ENCODE assay signal across 1 cellular context in the genomic region with DNA sequence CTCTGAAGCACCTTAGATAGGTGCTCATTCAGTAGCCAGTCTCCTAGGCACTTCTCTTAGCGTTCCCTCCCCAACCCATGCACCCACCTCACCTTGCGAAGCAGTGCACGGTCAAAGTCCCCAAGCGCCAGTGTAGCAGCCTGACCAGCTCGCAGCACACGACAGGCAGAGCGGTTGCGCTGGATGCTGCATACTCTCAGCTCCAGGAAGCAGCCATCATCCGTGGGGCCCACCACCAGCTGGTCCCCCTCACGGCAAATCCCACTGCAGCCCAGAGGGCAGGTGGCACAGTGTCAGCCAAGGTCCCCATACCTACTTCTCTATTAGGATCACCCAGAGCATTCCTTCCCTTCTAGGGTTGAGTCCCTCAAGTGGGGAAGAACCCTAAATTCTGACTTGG.
TF ChIP-seq lines count a peak whose summit lies in the region.

No MANE protein-coding gene starts in this region.

TF ChIP-seq in GM12878, 131 proteins besides CTCF, POLR2A, EP300 and RAD21:
- TF ChIP-seq GATAD2B (conservative IDR thresholded peaks at IDR 0.05; ENCODE audit: low read depth), result no peak
- TF ChIP-seq, protein P1, sequence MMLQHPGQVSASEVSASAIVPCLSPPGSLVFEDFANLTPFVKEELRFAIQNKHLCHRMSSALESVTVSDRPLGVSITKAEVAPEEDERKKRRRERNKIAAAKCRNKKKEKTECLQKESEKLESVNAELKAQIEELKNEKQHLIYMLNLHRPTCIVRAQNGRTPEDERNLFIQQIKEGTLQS (IDR thresholded peaks at IDR 0.05; ENCODE audit: borderline replicate concordance, extremely low read depth, low read depth, low read length), result no peak
- TF ChIP-seq KAT2A (conservative IDR thresholded peaks at IDR 0.05; ENCODE audit: control insufficient read depth, low read depth, low read length), result no peak
- TF ChIP-seq MTA3 (IDR thresholded peaks at IDR 0.05; ENCODE audit: borderline replicate concordance, low read length), result no peak
- TF ChIP-seq, protein P2, sequence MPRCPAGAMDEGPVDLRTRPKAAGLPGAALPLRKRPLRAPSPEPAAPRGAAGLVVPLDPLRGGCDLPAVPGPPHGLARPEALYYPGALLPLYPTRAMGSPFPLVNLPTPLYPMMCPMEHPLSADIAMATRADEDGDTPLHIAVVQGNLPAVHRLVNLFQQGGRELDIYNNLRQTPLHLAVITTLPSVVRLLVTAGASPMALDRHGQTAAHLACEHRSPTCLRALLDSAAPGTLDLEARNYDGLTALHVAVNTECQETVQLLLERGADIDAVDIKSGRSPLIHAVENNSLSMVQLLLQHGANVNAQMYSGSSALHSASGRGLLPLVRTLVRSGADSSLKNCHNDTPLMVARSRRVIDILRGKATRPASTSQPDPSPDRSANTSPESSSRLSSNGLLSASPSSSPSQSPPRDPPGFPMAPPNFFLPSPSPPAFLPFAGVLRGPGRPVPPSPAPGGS (IDR thresholded peaks at IDR 0.05; ENCODE audit: borderline replicate concordance, insufficient read depth, low read depth, low read length, poor library complexity, severe bottlenecking), result no peak
- TF ChIP-seq, protein P3, sequence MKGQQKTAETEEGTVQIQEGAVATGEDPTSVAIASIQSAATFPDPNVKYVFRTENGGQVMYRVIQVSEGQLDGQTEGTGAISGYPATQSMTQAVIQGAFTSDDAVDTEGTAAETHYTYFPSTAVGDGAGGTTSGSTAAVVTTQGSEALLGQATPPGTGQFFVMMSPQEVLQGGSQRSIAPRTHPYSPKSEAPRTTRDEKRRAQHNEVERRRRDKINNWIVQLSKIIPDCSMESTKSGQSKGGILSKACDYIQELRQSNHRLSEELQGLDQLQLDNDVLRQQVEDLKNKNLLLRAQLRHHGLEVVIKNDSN (IDR thresholded peaks at IDR 0.05; ENCODE audit: borderline replicate concordance, extremely low read length, insufficient read depth, low read depth, low read length), result no peak
- TF ChIP-seq NR2C2 (IDR thresholded peaks at IDR 0.05; ENCODE audit: borderline replicate concordance, control insufficient read depth, insufficient read length, low read depth), result no peak
- TF ChIP-seq, protein P4, sequence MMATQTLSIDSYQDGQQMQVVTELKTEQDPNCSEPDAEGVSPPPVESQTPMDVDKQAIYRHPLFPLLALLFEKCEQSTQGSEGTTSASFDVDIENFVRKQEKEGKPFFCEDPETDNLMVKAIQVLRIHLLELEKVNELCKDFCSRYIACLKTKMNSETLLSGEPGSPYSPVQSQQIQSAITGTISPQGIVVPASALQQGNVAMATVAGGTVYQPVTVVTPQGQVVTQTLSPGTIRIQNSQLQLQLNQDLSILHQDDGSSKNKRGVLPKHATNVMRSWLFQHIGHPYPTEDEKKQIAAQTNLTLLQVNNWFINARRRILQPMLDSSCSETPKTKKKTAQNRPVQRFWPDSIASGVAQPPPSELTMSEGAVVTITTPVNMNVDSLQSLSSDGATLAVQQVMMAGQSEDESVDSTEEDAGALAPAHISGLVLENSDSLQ (IDR thresholded peaks at IDR 0.05), result no peak
- no peak for TF ChIP-seq TCF7 (IDR thresholded peaks at IDR 0.05; ENCODE audit: borderline replicate concordance)
- TF ChIP-seq CHD2 (IDR thresholded peaks at IDR 0.05; ENCODE audit: borderline replicate concordance, low read depth, low read length), result no peak
- no peak for TF ChIP-seq POU2F2 (IDR thresholded peaks at IDR 0.05; ENCODE audit: borderline replicate concordance, low read depth, low read length)
- no peak for TF ChIP-seq ATF7 (IDR thresholded peaks at IDR 0.05; ENCODE audit: low read depth)
- no peak for TF ChIP-seq TBL1XR1 (IDR thresholded peaks at IDR 0.05; ENCODE audit: low read depth, low read length)
- TF ChIP-seq PML (IDR thresholded peaks at IDR 0.05; ENCODE audit: low read length), result no peak
- no peak for TF ChIP-seq MXI1 (IDR thresholded peaks at IDR 0.05; ENCODE audit: low read depth, low read length)
- no peak for TF ChIP-seq JUND (IDR thresholded peaks at IDR 0.05; ENCODE audit: low read depth, low read length)
- TF ChIP-seq, protein P5, sequence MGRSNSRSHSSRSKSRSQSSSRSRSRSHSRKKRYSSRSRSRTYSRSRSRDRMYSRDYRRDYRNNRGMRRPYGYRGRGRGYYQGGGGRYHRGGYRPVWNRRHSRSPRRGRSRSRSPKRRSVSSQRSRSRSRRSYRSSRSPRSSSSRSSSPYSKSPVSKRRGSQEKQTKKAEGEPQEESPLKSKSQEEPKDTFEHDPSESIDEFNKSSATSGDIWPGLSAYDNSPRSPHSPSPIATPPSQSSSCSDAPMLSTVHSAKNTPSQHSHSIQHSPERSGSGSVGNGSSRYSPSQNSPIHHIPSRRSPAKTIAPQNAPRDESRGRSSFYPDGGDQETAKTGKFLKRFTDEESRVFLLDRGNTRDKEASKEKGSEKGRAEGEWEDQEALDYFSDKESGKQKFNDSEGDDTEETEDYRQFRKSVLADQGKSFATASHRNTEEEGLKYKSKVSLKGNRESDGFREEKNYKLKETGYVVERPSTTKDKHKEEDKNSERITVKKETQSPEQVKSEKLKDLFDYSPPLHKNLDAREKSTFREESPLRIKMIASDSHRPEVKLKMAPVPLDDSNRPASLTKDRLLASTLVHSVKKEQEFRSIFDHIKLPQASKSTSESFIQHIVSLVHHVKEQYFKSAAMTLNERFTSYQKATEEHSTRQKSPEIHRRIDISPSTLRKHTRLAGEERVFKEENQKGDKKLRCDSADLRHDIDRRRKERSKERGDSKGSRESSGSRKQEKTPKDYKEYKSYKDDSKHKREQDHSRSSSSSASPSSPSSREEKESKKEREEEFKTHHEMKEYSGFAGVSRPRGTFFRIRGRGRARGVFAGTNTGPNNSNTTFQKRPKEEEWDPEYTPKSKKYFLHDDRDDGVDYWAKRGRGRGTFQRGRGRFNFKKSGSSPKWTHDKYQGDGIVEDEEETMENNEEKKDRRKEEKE (IDR thresholded peaks at IDR 0.05), result no peak
- no peak for TF ChIP-seq MTA2 (IDR thresholded peaks at IDR 0.05; ENCODE audit: low read depth)
TF ChIP-seq in GM12878: peak in this region for 0.
